In genomic region chr5:82272957-82273356, GRCh38 we compare ENCODE assay signal across 15 cellular contexts. TPM values are rescaled to one million over a fixed set of nuclear protein-coding genes. Genes with fewer than 3 reads are reported as not detected.
DNase-seq lines count a peak whose midpoint lies in the region; ATAC-seq, FAIRE-seq and TF ChIP-seq lines count a peak whose summit lies in the region.
"Had no signal": no experiment of that assay in that cellular context is flagged by ENCODE, and none has a peak within 500 bp of the region (broad histone marks: within the 10 kb centered on the region; RNA-seq: fewer than 3 reads in every experiment).

No MANE protein-coding gene starts in this region.

- peaks cover 84% of the 10 kb centered on the region for H3K36me3 Mint-ChIP-seq in activated naive CD8-positive, alpha-beta T cell treated with anti-CD3 and anti-CD28 coated beads, Interleukin-2, amount 50 U/mL, for 24 hours (ENCODE audit: low read depth)
- H3K36me3 Mint-ChIP-seq in activated naive CD8-positive, alpha-beta T cell treated with anti-CD3 and anti-CD28 coated beads for 36 hours = peaks cover 87% of the 10 kb centered on the region

- H3K56ac ChIP-seq in IMR-90 (ENCODE audit: extremely low read depth, insufficient read depth, low read length) = no peak overlapping the region
- H3K56ac ChIP-seq in H1 (replicated peaks; ENCODE audit: insufficient read length, low read depth, low read length) = no peak overlapping the region

- H2BK12ac ChIP-seq in H1 (ENCODE audit: low read depth, low read length) = no peak overlapping the region

- no peak overlapping the region for H2BK120ac ChIP-seq in IMR-90 (ENCODE audit: low read depth, low read length)
- H2BK120ac ChIP-seq in H1 (replicated peaks; ENCODE audit: low read depth, low read length) = no peak overlapping the region

- H3K9me3 ChIP-seq in IMR-90 (ENCODE audit: control insufficient read depth, insufficient read depth, low read length) (no peaks in the 10 kb centered on the region), H1 (ENCODE audit: insufficient read depth in 2 of 2, low read depth in 1 of 2, low read length in 1 of 2) (no peaks in the 10 kb centered on the region)
- H3K9me3 ChIP-seq: colonic mucosa, pancreas had no signal

- no peak for ATAC-seq in activated naive CD8-positive, alpha-beta T cell treated with anti-CD3 and anti-CD28 coated beads, Interleukin-2, amount 50 U/mL, for 24 hours
- ATAC-seq in IMR-90 (ENCODE audit: low read depth) (0 out of 2 replicates have a peak, but pooled peaks have one; percentile 8), HG03342 (IDR thresholded peaks at IDR 0.05; ENCODE audit: unreplicated experiment) (no peak), GM18520 (IDR thresholded peaks at IDR 0.05; ENCODE audit: unreplicated experiment) (no peak), HG03095 (IDR thresholded peaks at IDR 0.05; ENCODE audit: unreplicated experiment) (no peak)
- ATAC-seq: pancreas had no signal

- no peak for TF ChIP-seq CTCF in IMR-90 (conservative IDR thresholded peaks at IDR 0.05; ENCODE audit: low read depth, low read length)
- TF ChIP-seq CTCF in H1 (IDR thresholded peaks at IDR 0.05; ENCODE audit: control extremely low read depth in 1 of 3, insufficient read depth in 1 of 3, low read depth in 1 of 3, low read length in 3 of 3) = no peak

- no peak overlapping the region for H4K8ac ChIP-seq in IMR-90 (ENCODE audit: low read depth in 2 of 2, low read length in 2 of 2)
- H4K8ac ChIP-seq in H1 (ENCODE audit: extremely low read depth, insufficient read depth, low read length) = no peak overlapping the region; the same call in 1 of the 2 replicates

- H3K4me1 Mint-ChIP-seq in activated naive CD8-positive, alpha-beta T cell treated with anti-CD3 and anti-CD28 coated beads, Interleukin-2, amount 50 U/mL, for 24 hours = peaks cover 45% of the 10 kb centered on the region
- peaks cover 19% of the 10 kb centered on the region for H3K4me1 Mint-ChIP-seq in activated naive CD8-positive, alpha-beta T cell treated with anti-CD3 and anti-CD28 coated beads for 36 hours

- no peak for TF ChIP-seq POLR2A in IMR-90 (IDR thresholded peaks at IDR 0.05; ENCODE audit: low read depth, low read length)
- TF ChIP-seq POLR2A in H1 (IDR thresholded peaks at IDR 0.05; ENCODE audit: control extremely low read depth in 1 of 2, low read depth in 2 of 2, low read length in 2 of 2) = no peak

- no peak overlapping the region for H2BK20ac ChIP-seq in IMR-90 (ENCODE audit: low read depth, low read length)
- H2BK20ac ChIP-seq in H1 (ENCODE audit: low read length) = no peak overlapping the region

- H3K4me3 ChIP-seq in IMR-90 (ENCODE audit: insufficient read depth, low read depth, low read length) (no peak overlapping the region), H1 (ENCODE audit: extremely low read depth in 1 of 4, insufficient read depth in 2 of 4, low read depth in 3 of 4, low read length in 4 of 4) (no peak overlapping the region)
- H3K4me3 ChIP-seq: colonic mucosa, pancreas, stomach had no signal

- H3K18ac ChIP-seq in IMR-90 (ENCODE audit: low read depth, low read length) = no peak overlapping the region
- no peak overlapping the region for H3K18ac ChIP-seq in H1 (ENCODE audit: extremely low read depth, low read length)

- H3K79me1 ChIP-seq in IMR-90 (ENCODE audit: low read depth in 1 of 2, low read length in 2 of 2) = peaks cover 23 to 38% of the 10 kb centered on the region in 2 experiments
- no peaks in the 10 kb centered on the region for H3K79me1 ChIP-seq in H1 (ENCODE audit: low read depth, low read length)

- H3K27me3 ChIP-seq in IMR-90 (ENCODE audit: control insufficient read depth, insufficient read depth, low read length) (no peaks in the 10 kb centered on the region), H1 (replicated peaks in 1 of 4; ENCODE audit: control insufficient read depth in 3 of 4, extremely low read depth in 1 of 4, insufficient read depth in 3 of 4, low read length in 3 of 4) (no peaks in the 10 kb centered on the region)
- H3K27me3 ChIP-seq: colonic mucosa, pancreas, stomach had no signal

- H4K91ac ChIP-seq in IMR-90 (ENCODE audit: insufficient read depth, low read depth, low read length) = no peak overlapping the region
- no peak overlapping the region for H4K91ac ChIP-seq in H1 (replicated peaks; ENCODE audit: insufficient read length, low read length)

- H3K27ac ChIP-seq in IMR-90 (ENCODE audit: insufficient read depth, low read length) (no peak overlapping the region), H1 (ENCODE audit: low read depth, low read length) (no peak overlapping the region)
- H3K27ac ChIP-seq: colonic mucosa, pancreas, stomach had no signal

- 84% methylated on average over 10 of the region's 17 CpGs; no CpG with 5 or more reads in 1 of the 2 experiments for WGBS in IMR-90 (ENCODE audit: extremely low coverage in 2 of 2, insufficient read length in 1 of 2), 2 experiments
- WGBS in H1 (ENCODE audit: extremely low coverage in 1 of 2, insufficient coverage in 1 of 2, insufficient read length in 1 of 2, insufficient replicate concordance in 2 of 2, low coverage in 1 of 2, low lambda C conversion rate in 2 of 2, missing lambda C conversion rate in 1 of 2), 2 experiments = 88% methylated on average over 17 of the region's 17 CpGs; no CpG with 5 or more reads in 1 of the 2 experiments

- no TSS peak for BruUV-seq in IMR-90 (replicated peaks; lab: Mats Ljungman, UMichigan)

- H2AK9ac ChIP-seq in IMR-90 (replicated peaks; ENCODE audit: low read depth, low read length, poor library complexity) = no peak overlapping the region

- POLR2A ChIA-PET in IMR-90 (lab: Charles Lee; ENCODE audit: unreplicated experiment) (no interaction called here), H1 (lab: Charles Lee; ENCODE audit: partially characterized antibody) (interaction anchor here (0.6 to 3.0 kb wide), 9 partner anchors 9 to 849 kb away, joined by 3 to 55 read pairs (median 3); no protein-coding TSS in a partner anchor)

- H3K9me1 ChIP-seq in IMR-90 (ENCODE audit: insufficient read depth, low read length) = peaks cover 4% of the 10 kb centered on the region; the same call in 1 of the 2 replicates

- in situ Hi-C loops in IMR-90 (cut with MboI; ENCODE audit: low sequenced_read_pairs) = no loop called here

- no peak for DNase-seq in activated naive CD8-positive, alpha-beta T cell treated with anti-CD3 and anti-CD28 coated beads, Interleukin-2, amount 50 U/mL, for 24 hours
- DNase-seq in activated naive CD8-positive, alpha-beta T cell treated with anti-CD3 and anti-CD28 coated beads for 36 hours = no peak
- DNase-seq in IMR-90 (no peak), H1 (ENCODE audit: low read depth in 1 of 2, low spot score in 2 of 2) (peak in 1 of 2 experiments; percentile 64)
- peak; percentile 32 for DNase-seq in stimulated activated CD8-positive, alpha-beta memory T cell treated with anti-CD3 and anti-CD28 coated beads, Interleukin-4, amount 100 ng/mL, for 48 hours
- DNase-seq: activated CD4-positive, alpha-beta T cell treated with anti-CD3 and anti-CD28 coated beads, Interleukin-2, amount 50 U/mL, for 4 hours; colonic mucosa; NCI-H2029; NK-92 treated with Interleukin-12 subunit alpha and Interleukin-12 subunit beta, amount 100 ng/mL, for 24 hours; stomach; T-helper 1 cell had no signal

- H3K36me3 ChIP-seq in IMR-90 (ENCODE audit: control insufficient read depth, insufficient read depth, low read length) (peaks cover 26% of the 10 kb centered on the region), H1 (ENCODE audit: control insufficient read depth in 2 of 4, insufficient read depth in 4 of 4, low read length in 3 of 4) (peaks cover 15 to 36% (median 22%) of the 10 kb centered on the region in 4 experiments)

- intact Hi-C loops in IMR-90 (cut with micrococcal nuclease) = no loop called here

- no peaks in the 10 kb centered on the region; the same call in 1 of the 2 replicates for H4K20me1 ChIP-seq in IMR-90 (ENCODE audit: insufficient read depth, low read length)
- H4K20me1 ChIP-seq in H1 (replicated peaks in 1 of 2; ENCODE audit: control insufficient read depth in 1 of 2, insufficient read depth in 2 of 2, low read length in 2 of 2) = no peaks in the 10 kb centered on the region

- TF ChIP-seq RAD21 in IMR-90 (IDR thresholded peaks at IDR 0.05; ENCODE audit: low read length) (no peak), H1 (IDR thresholded peaks at IDR 0.05 in 1 of 2, conservative IDR thresholded peaks at IDR 0.05 in 1 of 2; ENCODE audit: low read depth in 2 of 2, low read length in 2 of 2) (no peak)

- H2AFZ ChIP-seq in IMR-90 (replicated peaks; ENCODE audit: low read length, poor library complexity) (no peak overlapping the region), H1 (ENCODE audit: low read length) (no peak overlapping the region)

- H3K23ac ChIP-seq in IMR-90 (ENCODE audit: low read depth, low read length) (no peak overlapping the region), H1 (ENCODE audit: insufficient read length) (no peak overlapping the region)

- H3K4me1 ChIP-seq in IMR-90 (ENCODE audit: control insufficient read depth, insufficient read depth, low read length) (no peaks in the 10 kb centered on the region), H1 (replicated peaks in 1 of 4; ENCODE audit: control insufficient read depth in 3 of 4, insufficient read depth in 4 of 4, low read length in 3 of 4) (peaks cover 3 to 13% (median 7%) of the 10 kb centered on the region in 4 experiments; a peak in 6 of 7 replicates)

- H3K27ac Mint-ChIP-seq in activated naive CD8-positive, alpha-beta T cell treated with anti-CD3 and anti-CD28 coated beads, Interleukin-2, amount 50 U/mL, for 24 hours = peak overlapping the region; percentile 55
- H3K27ac Mint-ChIP-seq in activated naive CD8-positive, alpha-beta T cell treated with anti-CD3 and anti-CD28 coated beads for 36 hours = no peak overlapping the region

- H3K4ac ChIP-seq in IMR-90 (ENCODE audit: low read depth, low read length) (no peak overlapping the region), H1 (replicated peaks; ENCODE audit: insufficient read length, low read depth, low read length) (no peak overlapping the region)

- H3K9ac ChIP-seq in IMR-90 (ENCODE audit: low read depth, low read length) = no peak overlapping the region
- no peak overlapping the region for H3K9ac ChIP-seq in H1 (replicated peaks in 1 of 4; ENCODE audit: extremely low read depth in 1 of 4, low read depth in 3 of 4, low read length in 3 of 4)

- no peak overlapping the region for H2AK5ac ChIP-seq in IMR-90 (ENCODE audit: low read depth, low read length)
- no peak overlapping the region for H2AK5ac ChIP-seq in H1 (ENCODE audit: low read depth, low read length)

- H2BK15ac ChIP-seq in IMR-90 (ENCODE audit: low read depth, low read length) = no peak overlapping the region
- H2BK15ac ChIP-seq in H1 (ENCODE audit: low read length) = no peak overlapping the region

- H3K79me2 ChIP-seq in H1 (ENCODE audit: control insufficient read depth in 1 of 2, insufficient read depth in 2 of 2, low read length in 2 of 2) = peaks cover 5 to 19% of the 10 kb centered on the region in 2 experiments; a peak in 3 of 4 replicates

- H3K14ac ChIP-seq in IMR-90 (replicated peaks; ENCODE audit: low read depth, low read length) (no peak overlapping the region), H1 (ENCODE audit: insufficient read length) (no peak overlapping the region)

- H3K23me2 ChIP-seq in H1 (ENCODE audit: low read depth, low read length) = peaks cover 5% of the 10 kb centered on the region; the same call in 1 of the 2 replicates

- H4K5ac ChIP-seq in IMR-90 (ENCODE audit: low read depth, low read length) = no peak overlapping the region
- no peak overlapping the region for H4K5ac ChIP-seq in H1 (ENCODE audit: insufficient read length, low read depth, low read length)

- H3K9me3 Mint-ChIP-seq in activated naive CD8-positive, alpha-beta T cell treated with anti-CD3 and anti-CD28 coated beads, Interleukin-2, amount 50 U/mL, for 24 hours = peaks cover 6% of the 10 kb centered on the region
- peaks cover 5% of the 10 kb centered on the region for H3K9me3 Mint-ChIP-seq in activated naive CD8-positive, alpha-beta T cell treated with anti-CD3 and anti-CD28 coated beads for 36 hours

- dilution Hi-C loops in IMR-90 (cut with HindIII; ENCODE audit: low sequenced_read_pairs, unreplicated experiment) = no loop called here

- no peak for TF ChIP-seq EP300 in H1 (IDR thresholded peaks at IDR 0.05; ENCODE audit: borderline replicate concordance in 1 of 2, low read depth in 2 of 2, low read length in 2 of 2)

- CTCF ChIA-PET in IMR-90 (lab: Yijun Ruan, JAX) (no interaction called here), H1 (lab: Charles Lee; ENCODE audit: partially characterized antibody) (interaction anchor here (1.4 to 2.8 kb wide), 2 partner anchors 13 to 47 kb away, joined by 4 to 14 read pairs; no protein-coding TSS in a partner anchor)

- H3K4me3 Mint-ChIP-seq in activated naive CD8-positive, alpha-beta T cell treated with anti-CD3 and anti-CD28 coated beads, Interleukin-2, amount 50 U/mL, for 24 hours = no peak overlapping the region
- H3K4me3 Mint-ChIP-seq in activated naive CD8-positive, alpha-beta T cell treated with anti-CD3 and anti-CD28 coated beads for 36 hours = no peak overlapping the region

- H3K4me2 ChIP-seq in IMR-90 (ENCODE audit: low read depth, low read length) (no peak overlapping the region), H1 (ENCODE audit: insufficient read depth in 1 of 2, low read depth in 2 of 2, low read length in 2 of 2) (no peak overlapping the region)

- no peaks in the 10 kb centered on the region for H3K27me3 Mint-ChIP-seq in activated naive CD8-positive, alpha-beta T cell treated with anti-CD3 and anti-CD28 coated beads, Interleukin-2, amount 50 U/mL, for 24 hours
- no peaks in the 10 kb centered on the region for H3K27me3 Mint-ChIP-seq in activated naive CD8-positive, alpha-beta T cell treated with anti-CD3 and anti-CD28 coated beads for 36 hours

- FAIRE-seq in H1 (lab: Jason Lieb, UNC) = no peak
- FAIRE-seq: pancreas had no signal

- H2BK5ac ChIP-seq in IMR-90 (ENCODE audit: low read depth, low read length, poor library complexity, severe bottlenecking) = no peak overlapping the region
- no peak overlapping the region for H2BK5ac ChIP-seq in H1 (ENCODE audit: low read depth, low read length)

RNA-seq across cellular contexts. Expression of gene RPS23, which starts 5.2 kb away (rescaled TPM):
- total RNA-seq in activated naive CD8-positive, alpha-beta T cell treated with anti-CD3 and anti-CD28 coated beads for 36 hours = 1,000 to 10,000 TPM; 2,622 to 2,635 TPM
- 3,186 and 3,189 TPM in 2 replicates for total RNA-seq in IMR-90 (2012; rRNA removed)
- polyA plus RNA-seq in IMR-90 (2012; rRNA removed) (3,318 and 3,819 TPM in 2 replicates), H1 (2011; rRNA removed) (2,869 and 4,867 TPM in 2 replicates)
- 1,266 and 2,055 TPM in 2 replicates for polyA plus RNA-seq in IMR-90 (2012; cell fraction: cytosol; rRNA removed)
- polyA plus RNA-seq in IMR-90 (2012; cell fraction: nucleus; rRNA removed; ENCODE audit: low replicate concordance) = 210 and 1,618 TPM in 2 replicates
- 2,559 and 2,561 TPM in 2 replicates for total RNA-seq in H1 (2021; fragmentation: NEBNext Ultra II Directional; extraction: Animal tissue kit (Norgen Biotek cat#: 25700))
- polyA plus RNA-seq in H1 (2011; cell fraction: cytosol; rRNA removed) = 6,096 TPM
- 1,659 TPM for polyA plus RNA-seq in H1 (2011; cell fraction: nucleus; rRNA removed)
- 4,061 to 6,536 TPM (median 5,485 TPM) in 4 replicates for polyA plus RNA-seq in H1 (2012, experiment 1 of 2)
- polyA plus RNA-seq in H1 (2012, experiment 2 of 2) = 4,122 TPM
- 3,517 TPM for polyA plus RNA-seq in H1 (2013, experiment 1 of 2)
- polyA plus RNA-seq in H1 (2013, experiment 2 of 2) = 3,428 TPM
- polyA minus RNA-seq in H1 (2011; rRNA and poly(A)+ RNA removed) = 1,403 and 1,559 TPM in 2 replicates
- 652 TPM for polyA minus RNA-seq in H1 (2011; cell fraction: cytosol; rRNA and poly(A)+ RNA removed)
- 457 TPM for polyA minus RNA-seq in H1 (2011; cell fraction: nucleus; rRNA and poly(A)+ RNA removed)
